ENCODE assay signal across 8 cellular contexts in the genomic region with DNA sequence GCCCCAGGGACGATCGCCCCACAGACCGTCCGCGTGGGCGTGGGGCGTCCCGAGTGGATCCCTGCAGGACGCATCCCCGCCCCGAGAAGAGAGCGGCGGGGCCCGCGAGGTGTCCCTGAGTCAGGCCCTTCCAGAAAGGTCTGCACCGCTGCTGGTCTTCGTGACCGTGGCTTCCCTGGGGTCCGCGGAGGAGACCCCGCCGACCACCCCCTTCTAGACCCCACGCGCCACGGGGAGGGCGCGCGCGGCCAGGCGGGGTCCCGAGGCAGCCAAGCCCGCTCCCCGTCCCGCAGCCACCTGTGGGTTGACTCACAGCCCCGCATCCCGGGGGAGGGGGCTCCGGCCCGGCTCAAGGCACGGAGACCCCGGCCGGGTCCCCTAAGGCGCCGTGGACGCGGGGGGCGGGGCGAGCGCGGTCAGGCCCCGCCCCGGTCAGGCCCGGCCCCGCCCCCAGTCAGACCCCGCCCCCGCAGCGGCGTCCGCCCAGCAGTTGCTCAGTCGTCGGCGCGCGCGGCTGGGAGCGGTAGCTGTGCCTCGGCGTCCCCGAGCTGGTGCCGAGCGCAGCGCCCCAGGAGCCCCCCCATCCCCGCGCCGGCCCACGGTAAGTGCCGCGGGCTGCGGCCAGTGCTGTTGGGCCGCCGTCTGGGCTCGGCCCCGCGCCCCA. TPM values are rescaled to one million over a fixed set of nuclear protein-coding genes. Genes with fewer than 3 reads are reported as not detected.
DNase-seq lines count a peak whose midpoint lies in the region; ATAC-seq and TF ChIP-seq lines count a peak whose summit lies in the region.

Gene BAIAP3 (plus strand): TSS at position 497 of the 664 bp plus-strand sequence. CDS start 4,905 bp downstream, outside the sequence.

- H3K79me2 ChIP-seq in GM23248 (ENCODE audit: insufficient read depth) = no peaks in the 10 kb centered on the region

- no peaks in the 10 kb centered on the region for H4K20me1 ChIP-seq in GM23248 (ENCODE audit: insufficient read depth)

- peak within 1 kb of the TSS; percentile 76 for H3K27ac Mint-ChIP-seq in T-helper 17 cell

- H3K27ac ChIP-seq in GM23248 = no peak within 1 kb of the TSS
- peak within 1 kb of the TSS in 1 of 2 donors; percentile 21 for H3K27ac ChIP-seq in lung (ENCODE audit: low read depth in 1 of 2, low read length in 1 of 2)
- H3K27ac ChIP-seq in temporal lobe (ENCODE audit: low read depth, low read length) = no peak within 1 kb of the TSS
- H3K27ac ChIP-seq in brain microvascular endothelial cell = no peak within 1 kb of the TSS

- H3K36me3 Mint-ChIP-seq in T-helper 17 cell (ENCODE audit: low read depth) = no peaks in the 10 kb centered on the region

- H3K27me3 ChIP-seq in GM23248 (replicated peaks; ENCODE audit: insufficient read depth) = peaks cover 36% of the 10 kb centered on the region
- no peaks in the 10 kb centered on the region for H3K27me3 ChIP-seq in lung (ENCODE audit: control insufficient read depth, insufficient read depth)
- peaks cover 49% of the 10 kb centered on the region for H3K27me3 ChIP-seq in brain microvascular endothelial cell (replicated peaks)

- 6 to 7% methylated on average over 18 to 34 of the region's 83 CpGs for WGBS in GM23248 (ENCODE audit: low coverage in 1 of 2, low lambda C conversion rate in 2 of 2, missing lambda C conversion rate in 2 of 2), 2 experiments
- 4 to 5% methylated on average over 40 to 83 of the region's 83 CpGs for whole genome bisulfite sequencing in lung, 2 donors

- no peak within 1 kb of the TSS for H2AFZ ChIP-seq in GM23248

- DNase-seq in GM23248 = peak; percentile 75
- peak; percentile 46 to 57 (median 47) for DNase-seq in T-helper 17 cell
- DNase-seq in choroid plexus epithelial cell (ENCODE audit: low read depth) = peak; percentile 24
- no peak for DNase-seq in lung (ENCODE audit: low spot score)
- DNase-seq in NCI-H524 (lab: John Stamatoyannopoulos, UW) = no peak
- DNase-seq in brain microvascular endothelial cell = no peak

- no peaks in the 10 kb centered on the region for H3K9me2 ChIP-seq in GM23248 (ENCODE audit: insufficient read depth)

- TF ChIP-seq CTCF in choroid plexus epithelial cell (conservative IDR thresholded peaks at IDR 0.05; ENCODE audit: low read depth, low read length) = no peak
- no peak for TF ChIP-seq CTCF in lung (IDR thresholded peaks at IDR 0.05; ENCODE audit: control extremely low read depth, extremely low read depth)
- no peak for TF ChIP-seq CTCF in brain microvascular endothelial cell (IDR thresholded peaks at IDR 0.05; ENCODE audit: low read depth, low read length, missing control alignments)

- no peak within 1 kb of the TSS for H3K9ac ChIP-seq in GM23248

- H3K4me1 ChIP-seq in GM23248 (ENCODE audit: insufficient read depth) (no peaks in the 10 kb centered on the region), lung (ENCODE audit: control insufficient read depth in 2 of 2, insufficient read depth in 2 of 2, low read length in 2 of 2) (peaks cover 0 to 18% of the 10 kb centered on the region in 2 donors)

- no peaks in the 10 kb centered on the region for H3K36me3 ChIP-seq in GM23248 (ENCODE audit: low read depth)
- H3K36me3 ChIP-seq in lung (ENCODE audit: control insufficient read depth in 2 of 2, insufficient read depth in 2 of 2, low read length in 2 of 2) = no peaks in the 10 kb centered on the region
- H3K36me3 ChIP-seq in brain microvascular endothelial cell (replicated peaks) = no peaks in the 10 kb centered on the region

- peaks cover 13% of the 10 kb centered on the region for H3K4me1 Mint-ChIP-seq in T-helper 17 cell

- peaks cover 6% of the 10 kb centered on the region for H3K27me3 Mint-ChIP-seq in T-helper 17 cell

- in situ Hi-C loops in GM23248 (cut with MboI) (no loop called here), brain microvascular endothelial cell (cut with HindIII; ENCODE audit: low pct_ligation_motif_present, low sequenced_read_pairs) (no loop called here)

- H3K4me3 ChIP-seq in GM23248 (0 out of 2 replicates have a peak within 1 kb of the TSS, but pooled peaks have one; percentile 23), choroid plexus epithelial cell (ENCODE audit: low read depth, low read length) (no peak within 1 kb of the TSS), lung (peak within 1 kb of the TSS; percentile 25), brain microvascular endothelial cell (ENCODE audit: low read depth, low read length) (no peak within 1 kb of the TSS)

- no peaks in the 10 kb centered on the region for H3F3A ChIP-seq in GM23248 (ENCODE audit: insufficient read depth)

- peak; percentile 72 for ATAC-seq in T-helper 17 cell
- ATAC-seq in lung (ENCODE audit: insufficient read depth, low FRiP score) = no peak
- no peak for ATAC-seq in GM18511 (IDR thresholded peaks at IDR 0.05; ENCODE audit: unreplicated experiment)

- peak within 1 kb of the TSS; percentile 88 for H3K4me3 Mint-ChIP-seq in T-helper 17 cell

- H3K9me3 ChIP-seq in GM23248 (ENCODE audit: low read depth) (no peaks in the 10 kb centered on the region), T-helper 17 cell (ENCODE audit: control insufficient read depth, low read length, poor library complexity, severe bottlenecking) (no peaks in the 10 kb centered on the region), lung (ENCODE audit: control insufficient read depth in 2 of 2, insufficient read depth in 1 of 2, low read length in 1 of 2) (peaks cover 0 to 3% of the 10 kb centered on the region in 2 donors)

- H3K4me2 ChIP-seq in GM23248 (ENCODE audit: unreplicated experiment) = no peak within 1 kb of the TSS

RNA-seq across cellular contexts. Expression of gene BAIAP3, which starts in this region (rescaled TPM):
- 0.13 and 0.86 TPM in 2 replicates for total RNA-seq in GM23248 (2014; rRNA removed; shearing (Covaris generic))
- 0.23 and 0.24 TPM in 2 replicates for polyA plus RNA-seq in GM23248 (2016; fragmentation: Nextera tagmentation; extraction: Ambion mirVana)
- 10 to 100 TPM; 11.8 to 20.0 TPM for total RNA-seq in T-helper 17 cell
- total RNA-seq in lung = 10 to 100 TPM; 15.9 to 46.6 TPM
- 1 to 10 TPM; 4.5 to 7.9 TPM for polyA plus RNA-seq in lung
- total RNA-seq in temporal lobe = 10.3 TPM

Comparison
In these comparisons a context has a peak if more than half of its experiments do, and no peak if none do; other contexts are left out.
1. Peak in DNase-seq and H3K4me3 ChIP-seq in GM23248; RNA of the gene not detected or under 1 TPM.
2. DNase-seq: peak in T-helper 17 cell (3 of 3) and choroid plexus epithelial cell (single experiment); none in lung (single experiment), NCI-H524 (0 of 2) and brain microvascular endothelial cell (single experiment).